Comparison of ENCODE assay signal across 9 cellular contexts in genomic region chr5:72366324-72366976, GRCh38. TPM values are rescaled to one million over a fixed set of nuclear protein-coding genes. Genes with fewer than 3 reads are reported as not detected.
A peak's percentile ranks its signal among the peaks of the same experiment; 100 is the strongest.
DNase-seq lines count a peak whose midpoint lies in the region; ATAC-seq and TF ChIP-seq lines count a peak whose summit lies in the region.
"Had no signal": no experiment of that assay in that cellular context is flagged by ENCODE, and none has a peak within 500 bp of the region (broad histone marks: within the 10 kb centered on the region; RNA-seq: fewer than 3 reads in every experiment).

No MANE protein-coding gene starts in this region.

- H3K4me2 ChIP-seq in BLaER1 (0 out of 2 replicates have a peak overlapping the region, but pooled peaks have one; percentile 11), fibroblast of lung (ENCODE audit: extremely low read depth, insufficient read depth, low read length) (no peak overlapping the region)

- H3K4me3 ChIP-seq in BLaER1 = no peak overlapping the region
- no peak overlapping the region for H3K4me3 ChIP-seq in fibroblast of lung (replicated peaks in 1 of 4; ENCODE audit: control extremely low read depth in 1 of 4, insufficient read depth in 1 of 4, low read depth in 3 of 4, low read length in 4 of 4)
- H3K4me3 ChIP-seq: skin epidermis had no signal

- TF ChIP-seq CTCF in WTC11 (IDR thresholded peaks at IDR 0.05) (peak; percentile 36), fibroblast of lung (conservative IDR thresholded peaks at IDR 0.05 in 1 of 2, IDR thresholded peaks at IDR 0.05 in 1 of 2; ENCODE audit: low read depth in 1 of 2, low read length in 2 of 2) (peak; percentile 75 to 83), nephron progenitor cell (IDR thresholded peaks at IDR 0.05) (peak; percentile 64)

- POLR2A ChIA-PET in WTC11 (lab: Charles Lee) = interaction anchor here (1.1 kb wide), 1 partner anchor 158 kb away, joined by 3 read pairs; no protein-coding TSS in a partner anchor

- H3K79me2 ChIP-seq in fibroblast of lung (ENCODE audit: control insufficient read depth, insufficient read depth, low read length) = no peaks in the 10 kb centered on the region

- H3K36me3 ChIP-seq in BLaER1 (peaks cover 13% of the 10 kb centered on the region), fibroblast of lung (ENCODE audit: control insufficient read depth, insufficient read depth, low read length) (no peaks in the 10 kb centered on the region)

- no peaks in the 10 kb centered on the region for H4K20me1 ChIP-seq in BLaER1
- H4K20me1 ChIP-seq in fibroblast of lung (ENCODE audit: control insufficient read depth, extremely low read depth, insufficient read depth, low read length) = no peaks in the 10 kb centered on the region

- H3K27ac Mint-ChIP-seq in WTC11 (no peak overlapping the region), nephron progenitor cell (no peak overlapping the region)

- DNase-seq in NCI-H2227 treated with DMSO at 0.1 percent for 48 hours (lab: John Stamatoyannopoulos, UW) (peak; percentile 63), WTC11 (ENCODE audit: low spot score) (peak; percentile 36), fibroblast of lung (ENCODE audit: low read depth in 2 of 2) (peak; percentile 72 to 82), nephron progenitor cell (peak; percentile 48), cortex of kidney (lab: John Stamatoyannopoulos, UW) (no peak)

- no peaks in the 10 kb centered on the region for H3K27me3 Mint-ChIP-seq in WTC11 (ENCODE audit: low read depth)
- H3K27me3 Mint-ChIP-seq in nephron progenitor cell (ENCODE audit: low read depth, poor library complexity) = peaks cover 9% of the 10 kb centered on the region

- no peak overlapping the region for H2AFZ ChIP-seq in fibroblast of lung (ENCODE audit: low read length)

- H3K27ac ChIP-seq in BLaER1 (no peak overlapping the region), fibroblast of lung (ENCODE audit: insufficient read depth, low read length) (no peak overlapping the region)

- H3K9me3 ChIP-seq in BLaER1 = peaks cover 12% of the 10 kb centered on the region
- no peaks in the 10 kb centered on the region for H3K9me3 ChIP-seq in fibroblast of lung (ENCODE audit: control insufficient read depth, insufficient read depth, low read depth, low read length)

- H3K4me1 ChIP-seq in BLaER1 = peaks cover 76% of the 10 kb centered on the region
- H3K4me1 ChIP-seq in fibroblast of lung (ENCODE audit: control insufficient read depth, extremely low read depth, insufficient read depth, low read length) = peaks cover 13% of the 10 kb centered on the region

- H3K9ac ChIP-seq in BLaER1 = no peak overlapping the region
- H3K9ac ChIP-seq in fibroblast of lung (ENCODE audit: insufficient read depth, low read length) = no peak overlapping the region

- no peaks in the 10 kb centered on the region for H3K27me3 ChIP-seq in BLaER1
- H3K27me3 ChIP-seq in fibroblast of lung (ENCODE audit: control insufficient read depth, insufficient read depth, low read length) = no peaks in the 10 kb centered on the region

- H3K4me1 Mint-ChIP-seq in WTC11 (peaks cover 50% of the 10 kb centered on the region), nephron progenitor cell (peaks cover 8% of the 10 kb centered on the region)

- H3K36me3 Mint-ChIP-seq in WTC11 (peaks cover 15% of the 10 kb centered on the region), nephron progenitor cell (ENCODE audit: low read depth) (peaks cover 21% of the 10 kb centered on the region)

- CTCF ChIA-PET in WTC11 (lab: Charles Lee) = interaction anchor here (0.6 to 3.0 kb wide), 26 partner anchors 10 to 514 kb away, joined by 3 to 30 read pairs (median 4); partner anchors contain the start of genes MRPS27 and PTCD2

- ATAC-seq in GM18519 (IDR thresholded peaks at IDR 0.05; ENCODE audit: low FRiP score, unreplicated experiment) = peak; percentile 65
- ATAC-seq in HG03045 (IDR thresholded peaks at IDR 0.05; ENCODE audit: unreplicated experiment) = peak; percentile 74
- peak; percentile 64 for ATAC-seq in WTC11

- H3K9me3 Mint-ChIP-seq in WTC11 = peaks cover 8% of the 10 kb centered on the region
- H3K9me3 Mint-ChIP-seq in nephron progenitor cell = no peaks in the 10 kb centered on the region

- H3K4me3 Mint-ChIP-seq in WTC11 (no peak overlapping the region), nephron progenitor cell (no peak overlapping the region)

TF ChIP-seq in WTC11, 78 proteins besides CTCF, POLR2A, EP300 and RAD21:
- TF ChIP-seq TEAD1 (CRISPR knock-in tag; IDR thresholded peaks at IDR 0.05) (0 out of 2 replicates have a peak, but pooled peaks have one; percentile 31), ZNF138 (CRISPR knock-in tag; conservative IDR thresholded peaks at IDR 0.05) (no peak)

RNA-seq across cellular contexts. Expression of gene PTCD2, which starts 46.3 kb away (rescaled TPM):
- total RNA-seq in WTC11 (2021) (13.0 to 14.3 TPM (median 13.8 TPM) in 3 replicates), fibroblast of lung (9.5 and 15.9 TPM in 2 replicates)
- polyA plus RNA-seq in fibroblast of lung = 10.3 and 13.4 TPM in 2 replicates
- 7.2 and 8.6 TPM in 2 replicates for polyA plus RNA-seq in fibroblast of lung (2012)
- 2.1 and 13.8 TPM in 2 replicates for polyA minus RNA-seq in fibroblast of lung (ENCODE audit: low replicate concordance)

RNA-seq across cellular contexts. Expression of gene MRPS27, which starts 46.4 kb away (rescaled TPM):
- total RNA-seq in WTC11 (2021) (80.1 to 96.9 TPM (median 91.0 TPM) in 3 replicates), fibroblast of lung (72.7 and 86.5 TPM in 2 replicates)
- polyA plus RNA-seq in fibroblast of lung = 67.2 and 75.9 TPM in 2 replicates
- 41.4 and 44.1 TPM in 2 replicates for polyA plus RNA-seq in fibroblast of lung (2012)
- 88.9 and 143 TPM in 2 replicates for polyA minus RNA-seq in fibroblast of lung (ENCODE audit: low replicate concordance)
